7 cellular contexts compared by ENCODE assay signal in the genomic region with DNA sequence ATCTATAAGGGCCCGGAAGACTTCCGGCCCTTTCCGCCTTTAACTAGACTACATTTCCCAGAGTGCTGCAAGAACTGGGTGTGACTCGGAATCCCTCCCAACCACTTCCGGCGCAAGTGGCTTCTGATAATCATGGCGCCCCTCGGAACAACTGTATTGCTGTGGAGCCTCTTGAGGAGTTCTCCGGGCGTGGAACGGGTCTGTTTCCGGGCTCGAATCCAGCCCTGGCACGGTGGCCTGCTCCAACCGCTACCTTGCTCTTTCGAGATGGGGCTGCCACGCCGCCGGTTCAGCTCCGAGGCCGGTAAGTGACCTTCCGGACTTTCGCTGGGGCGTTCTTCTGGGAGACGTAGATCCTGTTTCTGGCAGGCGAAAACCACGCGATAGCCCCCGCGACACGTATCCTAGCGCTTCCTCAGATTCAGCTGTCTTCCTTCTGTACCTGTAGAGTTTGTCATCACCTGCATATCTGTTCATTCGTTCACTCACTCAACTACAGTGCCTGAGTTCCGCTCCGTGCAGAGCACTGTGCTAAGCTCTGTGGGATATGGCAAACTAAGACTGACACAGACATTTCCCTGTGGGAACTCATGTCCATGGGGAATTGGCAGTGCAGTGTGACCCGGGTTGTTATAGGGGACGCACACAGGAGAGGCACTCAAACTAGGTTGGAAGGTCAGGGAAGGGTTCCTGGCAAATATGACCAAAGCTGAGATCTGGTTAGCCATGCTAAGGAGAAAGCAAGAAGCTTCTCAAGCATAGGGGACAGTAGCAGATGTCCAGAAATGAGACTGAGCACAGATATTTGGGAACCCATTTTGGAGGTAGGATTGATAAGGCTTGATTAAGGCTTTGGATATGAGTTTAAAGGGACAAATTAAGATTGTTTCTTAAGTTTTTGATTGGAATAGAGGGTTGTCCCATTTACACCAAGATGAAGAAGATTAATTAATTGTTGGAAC.
DNase-seq lines count a peak whose midpoint lies in the region; ATAC-seq, FAIRE-seq and TF ChIP-seq lines count a peak whose summit lies in the region.

Gene MRPS22, plus strand, starts transcription at position 126 of the 962 bp plus-strand sequence. Its CDS starts 7 bp downstream, at position 133.

- peak; percentile 98 for ATAC-seq in HG02981 (IDR thresholded peaks at IDR 0.05; ENCODE audit: unreplicated experiment)

- H3K4me3 ChIP-seq in retinal pigment epithelial cell (ENCODE audit: low read length) = peak within 1 kb of the TSS; percentile 73

- peak; percentile 89 for FAIRE-seq in GM18507 (lab: Jason Lieb, UNC)

- DNase-seq in GM18507 (ENCODE audit: extremely low spot score, insufficient read length, low read depth) (peak; percentile 78), NCI-H2029 treated with DMSO at 0.1 percent for 48 hours (lab: John Stamatoyannopoulos, UW) (peak; percentile 82), T-helper 9 cell (peak; percentile 66), astrocyte of the hippocampus (ENCODE audit: low read depth, low spot score) (peak; percentile 93), hypothalamus (lab: John Stamatoyannopoulos, UW) (peak; percentile 8 to 91 (median 74)), retinal pigment epithelial cell (ENCODE audit: low read depth) (peak; percentile 71)

- no peak for TF ChIP-seq CTCF in retinal pigment epithelial cell (conservative IDR thresholded peaks at IDR 0.05; ENCODE audit: low read depth, low read length)

Comparison
In these comparisons a context has a peak if more than half of its experiments do, and no peak if none do; other contexts are left out.
1. Peak in every context shown above with its lines: DNase-seq, ATAC-seq and H3K4me3 ChIP-seq.